ENCODE assay signal across 16 cellular contexts in genomic region chr12:3113671-3114070, GRCh38.
"Had no signal": no experiment of that assay in that cellular context is flagged by ENCODE, and none has a peak within 500 bp of the region (broad histone marks: within the 10 kb centered on the region; RNA-seq: fewer than 3 reads in every experiment).

No MANE protein-coding gene starts in this region.

- DNase-seq: effector memory CD4-positive, alpha-beta T cell; islet precursor cell; mammary epithelial cell; naive thymus-derived CD4-positive, alpha-beta T cell; ovary; stimulated activated CD4-positive, alpha-beta T cell treated with anti-CD3 and anti-CD28 coated beads, Interleukin-2, amount 100 ng/mL, for 48 hours; stimulated activated naive CD8-positive, alpha-beta T cell treated with anti-CD3 and anti-CD28 coated beads, Interleukin-15, Interleukin-2, amounts not matched to agents 100 U/mL and 50 U/mL, for 24 hours; thyroid gland; upper lobe of left lung; uterus had no signal

- H3K27me3 ChIP-seq: ovary, right atrium auricular region, suprapubic skin, thyroid gland, upper lobe of left lung, uterus had no signal

- H3K9me3 ChIP-seq: ovary, right atrium auricular region, suprapubic skin, thyroid gland, upper lobe of left lung, uterus had no signal

- ATAC-seq: esophagus mucosa; naive thymus-derived CD4-positive, alpha-beta T cell; stimulated activated naive CD8-positive, alpha-beta T cell treated with anti-CD3 and anti-CD28 coated beads, Interleukin-15, Interleukin-2, amounts not matched to agents 100 U/mL and 50 U/mL, for 24 hours had no signal

- FAIRE-seq: endometrium, frontal cortex had no signal

- H3K36me3 ChIP-seq: ovary, right atrium auricular region, thyroid gland, uterus had no signal

- H3K27ac Mint-ChIP-seq: naive thymus-derived CD4-positive, alpha-beta T cell had no signal

- H3K9me3 Mint-ChIP-seq: naive thymus-derived CD4-positive, alpha-beta T cell had no signal

- H3K4me3 ChIP-seq: ovary, right atrium auricular region, smooth muscle cell, suprapubic skin, thyroid gland, upper lobe of left lung, uterus had no signal

- H3K27ac ChIP-seq: ovary, right atrium auricular region, suprapubic skin, thyroid gland, upper lobe of left lung, uterus had no signal

- H3K4me2 ChIP-seq: smooth muscle cell had no signal

- H3K4me3 Mint-ChIP-seq: naive thymus-derived CD4-positive, alpha-beta T cell had no signal
